Comparison of ENCODE assay signal across 29 cellular contexts in the genomic region with DNA sequence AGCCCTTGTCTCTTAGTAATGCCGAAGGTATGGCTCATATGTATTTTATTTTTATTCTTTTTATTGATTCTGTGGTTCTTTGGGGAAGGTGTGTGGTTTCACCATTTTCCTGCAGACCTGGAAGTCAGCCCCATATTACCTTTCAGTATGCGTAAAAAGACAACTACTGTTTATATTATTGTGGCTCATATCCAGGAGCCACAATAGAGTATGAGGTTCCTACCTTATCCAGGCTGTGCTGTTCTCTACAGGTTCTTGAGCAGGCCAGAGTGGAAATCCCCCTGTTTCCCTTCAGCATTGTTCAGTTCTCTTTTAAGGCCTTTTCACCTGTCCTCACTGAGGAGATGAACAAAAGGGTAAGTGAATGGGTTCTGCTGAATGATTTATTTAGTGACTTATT.
"Had no signal": no experiment of that assay in that cellular context is flagged by ENCODE, and none has a peak within 500 bp of the region (broad histone marks: within the 10 kb centered on the region; RNA-seq: fewer than 3 reads in every experiment).

No MANE protein-coding gene starts in this region.

- H3K36me3 ChIP-seq: breast epithelium, cardiac muscle cell, colonic mucosa had no signal

- H3K4me3 Mint-ChIP-seq: activated CD4-positive, alpha-beta memory T cell treated with anti-CD3 and anti-CD28 coated beads for 36 hours; activated CD4-positive, alpha-beta T cell treated with anti-CD3 and anti-CD28 coated beads for 36 hours; activated CD4-positive, alpha-beta T cell treated with anti-CD3 and anti-CD28 coated beads, Interleukin-2, amount 10 ng/mL, durations not matched to agents 24 days and 14 days; activated CD8-positive, alpha-beta memory T cell treated with anti-CD3 and anti-CD28 coated beads, Interleukin-2, amount 10 ng/mL, durations not matched to agents 7 days and 5 days; activated CD8-positive, alpha-beta T cell treated with anti-CD3 and anti-CD28 coated beads, Interleukin-2, amount 10 ng/mL, durations not matched to agents 7 days and 5 days; activated naive CD4-positive, alpha-beta T cell treated with anti-CD3 and anti-CD28 coated beads, Interleukin-2, amount 10 ng/mL, durations not matched to agents 7 days and 5 days; activated naive CD8-positive, alpha-beta T cell treated with anti-CD3 and anti-CD28 coated beads, Interleukin-2, amount 10 ng/mL, durations not matched to agents 7 days and 5 days; activated T-helper 1 cell treated with anti-CD3 and anti-CD28 coated beads, Interleukin-12 subunit alpha, Interleukin-12 subunit beta, Interleukin-2, Interleukin-4 antibody, amounts not matched to agents 30 ng/mL and 10 ng/mL and 1 ng/mL, durations not matched to agents 14 hours and 24 hours and 36 hours; brain had no signal

- H3K4me1 ChIP-seq: ascending aorta, breast epithelium, colonic mucosa, gastroesophageal sphincter had no signal

- DNase-seq: activated CD4-positive, alpha-beta memory T cell treated with anti-CD3 and anti-CD28 coated beads for 36 hours; activated CD4-positive, alpha-beta T cell treated with anti-CD3 and anti-CD28 coated beads for 36 hours; activated CD4-positive, alpha-beta T cell treated with anti-CD3 and anti-CD28 coated beads, Interleukin-2, amount 10 ng/mL, durations not matched to agents 24 days and 14 days; activated CD4-positive, CD25-positive, alpha-beta regulatory T cell; activated CD4-positive, CD25-positive, alpha-beta regulatory T cell treated with anti-CD3 and anti-CD28 coated beads, Interleukin-2, amount 50 U/mL, for 72 hours; activated CD8-positive, alpha-beta memory T cell treated with anti-CD3 and anti-CD28 coated beads, Interleukin-2, amount 10 ng/mL, durations not matched to agents 7 days and 5 days; activated CD8-positive, alpha-beta memory T cell treated with anti-CD3 and anti-CD28 coated beads, Interleukin-2, amount 50 U/mL, for 4 hours; activated CD8-positive, alpha-beta T cell treated with anti-CD3 and anti-CD28 coated beads, Interleukin-2, amount 10 ng/mL, durations not matched to agents 7 days and 5 days; activated gamma-delta T cell; activated naive CD4-positive, alpha-beta T cell; activated naive CD4-positive, alpha-beta T cell treated with anti-CD3 and anti-CD28 coated beads, Interleukin-2, amount 10 ng/mL, durations not matched to agents 7 days and 5 days; activated naive CD8-positive, alpha-beta T cell treated with anti-CD3 and anti-CD28 coated beads, Interleukin-2, amount 10 ng/mL, durations not matched to agents 7 days and 5 days; activated T-cell treated with anti-CD3 and anti-CD28 coated beads, Interleukin-2, amount 50 U/mL, for 1 hour; activated T-cell treated with anti-CD3 and anti-CD28 coated beads, Interleukin-2, amount 50 U/mL, for 48 hours; central memory CD4-positive, alpha-beta T cell; cerebellar nuclear complex; colonic mucosa; effector CD8-positive, alpha-beta T cell; esophagus squamous epithelium; foreskin melanocyte; heart right ventricle; T-helper 2 cell had no signal

- H3K9me3 Mint-ChIP-seq: activated CD4-positive, alpha-beta T cell treated with anti-CD3 and anti-CD28 coated beads, Interleukin-2, amount 10 ng/mL, durations not matched to agents 24 days and 14 days had no signal

- H3K27me3 Mint-ChIP-seq: activated CD4-positive, alpha-beta memory T cell treated with anti-CD3 and anti-CD28 coated beads for 36 hours; activated CD4-positive, alpha-beta T cell treated with anti-CD3 and anti-CD28 coated beads for 36 hours; activated CD4-positive, alpha-beta T cell treated with anti-CD3 and anti-CD28 coated beads, Interleukin-2, amount 10 ng/mL, durations not matched to agents 24 days and 14 days; activated CD8-positive, alpha-beta memory T cell treated with anti-CD3 and anti-CD28 coated beads, Interleukin-2, amount 10 ng/mL, durations not matched to agents 7 days and 5 days; activated naive CD4-positive, alpha-beta T cell treated with anti-CD3 and anti-CD28 coated beads, Interleukin-2, amount 10 ng/mL, durations not matched to agents 7 days and 5 days; activated naive CD8-positive, alpha-beta T cell treated with anti-CD3 and anti-CD28 coated beads, Interleukin-2, amount 10 ng/mL, durations not matched to agents 7 days and 5 days; brain had no signal

- H3K4me3 ChIP-seq: ascending aorta, breast epithelium, cardiac muscle cell, colonic mucosa, esophagus squamous epithelium, gastroesophageal sphincter, heart right ventricle had no signal

- H3K9me3 ChIP-seq: breast epithelium, colonic mucosa, esophagus squamous epithelium had no signal

- ATAC-seq: activated CD4-positive, alpha-beta T cell treated with anti-CD3 and anti-CD28 coated beads for 36 hours; activated CD8-positive, alpha-beta memory T cell treated with anti-CD3 and anti-CD28 coated beads, Interleukin-2, amount 10 ng/mL, durations not matched to agents 7 days and 5 days; activated CD8-positive, alpha-beta T cell treated with anti-CD3 and anti-CD28 coated beads, Interleukin-2, amount 10 ng/mL, durations not matched to agents 7 days and 5 days; activated naive CD4-positive, alpha-beta T cell treated with anti-CD3 and anti-CD28 coated beads, Interleukin-2, amount 50 U/mL, for 72 hours; gastroesophageal sphincter; heart right ventricle had no signal

- H3K4me1 Mint-ChIP-seq: brain had no signal

- H3K27me3 ChIP-seq: ascending aorta, breast epithelium, cardiac muscle cell, colonic mucosa, esophagus squamous epithelium, gastroesophageal sphincter, heart right ventricle had no signal

- H3K27ac Mint-ChIP-seq: activated CD4-positive, alpha-beta memory T cell treated with anti-CD3 and anti-CD28 coated beads for 36 hours; activated CD4-positive, alpha-beta T cell treated with anti-CD3 and anti-CD28 coated beads for 36 hours; activated CD4-positive, alpha-beta T cell treated with anti-CD3 and anti-CD28 coated beads, Interleukin-2, amount 10 ng/mL, durations not matched to agents 24 days and 14 days; activated CD8-positive, alpha-beta memory T cell treated with anti-CD3 and anti-CD28 coated beads, Interleukin-2, amount 10 ng/mL, durations not matched to agents 7 days and 5 days; activated CD8-positive, alpha-beta T cell treated with anti-CD3 and anti-CD28 coated beads, Interleukin-2, amount 10 ng/mL, durations not matched to agents 7 days and 5 days; activated naive CD4-positive, alpha-beta T cell treated with anti-CD3 and anti-CD28 coated beads, Interleukin-2, amount 10 ng/mL, durations not matched to agents 7 days and 5 days; activated naive CD4-positive, alpha-beta T cell treated with anti-CD3 and anti-CD28 coated beads, Interleukin-2, amount 50 U/mL, for 72 hours; activated naive CD8-positive, alpha-beta T cell treated with anti-CD3 and anti-CD28 coated beads, Interleukin-2, amount 10 ng/mL, durations not matched to agents 7 days and 5 days; activated T-helper 1 cell treated with anti-CD3 and anti-CD28 coated beads, Interleukin-12 subunit alpha, Interleukin-12 subunit beta, Interleukin-2, Interleukin-4 antibody, amounts not matched to agents 30 ng/mL and 10 ng/mL and 1 ng/mL, durations not matched to agents 14 hours and 24 hours and 36 hours; brain had no signal
